ENCODE assay signal across 8 cellular contexts in genomic region chr22:50267591-50268390, GRCh38. TPM values are rescaled to one million over a fixed set of nuclear protein-coding genes. Genes with fewer than 3 reads are reported as not detected.
DNase-seq lines count a peak whose midpoint lies in the region; ATAC-seq and TF ChIP-seq lines count a peak whose summit lies in the region.

No MANE protein-coding gene starts in this region.

- no peak overlapping the region for H3K27ac ChIP-seq in endodermal cell (ENCODE audit: low read depth, low read length)

- H3K4me1 Mint-ChIP-seq in activated CD4-positive, alpha-beta T cell treated with anti-CD3 and anti-CD28 coated beads, Interleukin-2, amount 10 ng/mL, durations not matched to agents 24 days and 14 days = peaks cover 8% of the 10 kb centered on the region
- H3K4me1 Mint-ChIP-seq in endodermal cell (no peaks in the 10 kb centered on the region), neural crest cell (peaks cover 3% of the 10 kb centered on the region)

- no peak overlapping the region for H3K9ac ChIP-seq in endodermal cell (ENCODE audit: extremely low read depth, low read length, poor library complexity, severe bottlenecking)

- no peaks in the 10 kb centered on the region for H3K36me3 ChIP-seq in endodermal cell (ENCODE audit: control insufficient read depth, insufficient read depth, low read length)

- intact Hi-C loops in activated CD4-positive, alpha-beta T cell treated with anti-CD3 and anti-CD28 coated beads, Interleukin-2, amount 10 ng/mL, durations not matched to agents 24 days and 14 days (cut with micrococcal nuclease) = no loop called here

- ATAC-seq in HG03457 (IDR thresholded peaks at IDR 0.05; ENCODE audit: unreplicated experiment) (no peak), HG03442 (IDR thresholded peaks at IDR 0.05; ENCODE audit: unreplicated experiment) (no peak), GM18502 (IDR thresholded peaks at IDR 0.05; ENCODE audit: poor library complexity, unreplicated experiment) (no peak)

- H3K36me3 Mint-ChIP-seq in activated CD4-positive, alpha-beta T cell treated with anti-CD3 and anti-CD28 coated beads, Interleukin-2, amount 10 ng/mL, durations not matched to agents 24 days and 14 days (ENCODE audit: low read depth) = peaks cover 3% of the 10 kb centered on the region
- H3K36me3 Mint-ChIP-seq in endodermal cell (ENCODE audit: low read depth) (no peaks in the 10 kb centered on the region), neural crest cell (ENCODE audit: low read depth) (no peaks in the 10 kb centered on the region)

- peak; percentile 48 for TF ChIP-seq CTCF in GM10266 (IDR thresholded peaks at IDR 0.05; ENCODE audit: control insufficient read depth, insufficient read depth, low read depth, missing control alignments)
- peak; percentile 53 for TF ChIP-seq CTCF in endodermal cell (conservative IDR thresholded peaks at IDR 0.05)
- peak; percentile 39 for TF ChIP-seq CTCF in neural crest cell (conservative IDR thresholded peaks at IDR 0.05)

- WGBS in endodermal cell (ENCODE audit: insufficient coverage in 1 of 2, insufficient read length in 1 of 2), 2 experiments = 53 to 58% methylated on average over 37 to 71 of the region's 75 CpGs

- no peaks in the 10 kb centered on the region for H3K9me3 ChIP-seq in endodermal cell (ENCODE audit: control insufficient read depth, low read length)

- H3K27me3 ChIP-seq in endodermal cell (ENCODE audit: control insufficient read depth, insufficient read depth, low read length, poor library complexity, severe bottlenecking) = peaks cover 44% of the 10 kb centered on the region

- no peaks in the 10 kb centered on the region for H3K9me3 Mint-ChIP-seq in activated CD4-positive, alpha-beta T cell treated with anti-CD3 and anti-CD28 coated beads, Interleukin-2, amount 10 ng/mL, durations not matched to agents 24 days and 14 days
- H3K9me3 Mint-ChIP-seq in endodermal cell = no peaks in the 10 kb centered on the region
- no peaks in the 10 kb centered on the region for H3K9me3 Mint-ChIP-seq in neural crest cell

- peaks cover 5% of the 10 kb centered on the region for H3K4me1 ChIP-seq in endodermal cell (ENCODE audit: control insufficient read depth, insufficient read depth, low read length)

- no peak overlapping the region for H3K4me3 ChIP-seq in endodermal cell (ENCODE audit: low read length)

- H3K27me3 Mint-ChIP-seq in activated CD4-positive, alpha-beta T cell treated with anti-CD3 and anti-CD28 coated beads, Interleukin-2, amount 10 ng/mL, durations not matched to agents 24 days and 14 days = peaks cover 2% of the 10 kb centered on the region
- peaks cover 72% of the 10 kb centered on the region for H3K27me3 Mint-ChIP-seq in endodermal cell (ENCODE audit: insufficient read depth)
- peaks cover 31% of the 10 kb centered on the region for H3K27me3 Mint-ChIP-seq in neural crest cell (ENCODE audit: low read depth)

- DNase-seq in GM10266 (ENCODE audit: extremely low spot score) (peak; percentile 79), endodermal cell (peak; percentile 84), neural crest cell (ENCODE audit: low read depth, low spot score) (no peak), DMS114 treated with DMSO at 0.1 percent for 48 hours (lab: John Stamatoyannopoulos, UW; ENCODE audit: unreplicated experiment) (no peak)
- peak; percentile 88 for DNase-seq in activated CD4-positive, alpha-beta T cell treated with anti-CD3 and anti-CD28 coated beads, Interleukin-2, amount 10 ng/mL, durations not matched to agents 24 days and 14 days

- peak overlapping the region; percentile 50 for H3K4me3 Mint-ChIP-seq in activated CD4-positive, alpha-beta T cell treated with anti-CD3 and anti-CD28 coated beads, Interleukin-2, amount 10 ng/mL, durations not matched to agents 24 days and 14 days
- H3K4me3 Mint-ChIP-seq in endodermal cell = no peak overlapping the region
- peak overlapping the region; percentile 73 for H3K4me3 Mint-ChIP-seq in neural crest cell

- H3K27ac Mint-ChIP-seq in activated CD4-positive, alpha-beta T cell treated with anti-CD3 and anti-CD28 coated beads, Interleukin-2, amount 10 ng/mL, durations not matched to agents 24 days and 14 days = no peak overlapping the region
- H3K27ac Mint-ChIP-seq in endodermal cell = no peak overlapping the region
- H3K27ac Mint-ChIP-seq in neural crest cell (ENCODE audit: unreplicated experiment) = no peak overlapping the region

RNA-seq across cellular contexts. Expression of gene MAPK11, which starts 2.4 kb away (rescaled TPM):
- total RNA-seq in activated CD4-positive, alpha-beta T cell treated with anti-CD3 and anti-CD28 coated beads, Interleukin-2, amount 10 ng/mL, durations not matched to agents 24 days and 14 days = 27.8 and 29.0 TPM in 2 replicates
- total RNA-seq in endodermal cell (under 1 TPM; 0.33 to 0.40 TPM), neural crest cell (15.9 and 16.3 TPM in 2 replicates)
- 8.8 TPM for polyA plus RNA-seq in endodermal cell (2013, experiment 1 of 2)
- polyA plus RNA-seq in endodermal cell (2013, experiment 2 of 2) = 8.3 TPM

RNA-seq across cellular contexts. Expression of gene MAPK12, which starts 6.3 kb away (rescaled TPM):
- total RNA-seq in activated CD4-positive, alpha-beta T cell treated with anti-CD3 and anti-CD28 coated beads, Interleukin-2, amount 10 ng/mL, durations not matched to agents 24 days and 14 days = 20.1 and 21.5 TPM in 2 replicates
- 10 to 100 TPM; 46.5 to 57.0 TPM for total RNA-seq in endodermal cell
- polyA plus RNA-seq in endodermal cell (2013, experiment 1 of 2) = 14.6 TPM
- 13.5 TPM for polyA plus RNA-seq in endodermal cell (2013, experiment 2 of 2)
- total RNA-seq in neural crest cell = 45.1 and 46.5 TPM in 2 replicates

RNA-seq across cellular contexts. Expression of gene HDAC10, which starts 16.7 kb away (rescaled TPM):
- total RNA-seq in activated CD4-positive, alpha-beta T cell treated with anti-CD3 and anti-CD28 coated beads, Interleukin-2, amount 10 ng/mL, durations not matched to agents 24 days and 14 days = 62.2 and 64.6 TPM in 2 replicates
- total RNA-seq in endodermal cell (10 to 100 TPM; 57.2 to 62.8 TPM), neural crest cell (49.9 and 52.9 TPM in 2 replicates)
- 33.2 TPM for polyA plus RNA-seq in endodermal cell (2013, experiment 1 of 2)
- polyA plus RNA-seq in endodermal cell (2013, experiment 2 of 2) = 25.5 TPM

RNA-seq across cellular contexts. Expression of gene TUBGCP6, which starts 23.0 kb away (rescaled TPM):
- 51.1 and 51.7 TPM in 2 replicates for total RNA-seq in activated CD4-positive, alpha-beta T cell treated with anti-CD3 and anti-CD28 coated beads, Interleukin-2, amount 10 ng/mL, durations not matched to agents 24 days and 14 days
- total RNA-seq in endodermal cell = 10 to 100 TPM; 43.7 to 46.0 TPM
- 39.7 TPM for polyA plus RNA-seq in endodermal cell (2013, experiment 1 of 2)
- 35.7 TPM for polyA plus RNA-seq in endodermal cell (2013, experiment 2 of 2)
- total RNA-seq in neural crest cell = 48.8 and 54.4 TPM in 2 replicates

RNA-seq across cellular contexts. Expression of gene PLXNB2, which starts 39.7 kb away (rescaled TPM):
- total RNA-seq in activated CD4-positive, alpha-beta T cell treated with anti-CD3 and anti-CD28 coated beads, Interleukin-2, amount 10 ng/mL, durations not matched to agents 24 days and 14 days = 9.0 and 9.5 TPM in 2 replicates
- total RNA-seq in endodermal cell (10 to 100 TPM; 94.7 to 97.7 TPM), neural crest cell (128 and 130 TPM in 2 replicates)
- 108 TPM for polyA plus RNA-seq in endodermal cell (2013, experiment 1 of 2)
- 109 TPM for polyA plus RNA-seq in endodermal cell (2013, experiment 2 of 2)

Comparison
In these comparisons a context has a peak if more than half of its experiments do, and no peak if none do; other contexts are left out.
1. DNase-seq: peak in GM10266 (single experiment), activated CD4-positive, alpha-beta T cell treated with anti-CD3 and anti-CD28 coated beads, Interleukin-2, amount 10 ng/mL, durations not matched to agents 24 days and 14 days (single experiment) and endodermal cell (single experiment); none in neural crest cell (single experiment) and DMS114 treated with DMSO at 0.1 percent for 48 hours (single experiment).
2. RNA of gene MAPK11, which starts 2.4 kb away (total RNA-seq): 27.8 to 29.0 TPM in activated CD4-positive, alpha-beta T cell treated with anti-CD3 and anti-CD28 coated beads, Interleukin-2, amount 10 ng/mL, durations not matched to agents 24 days and 14 days and 15.9 to 16.3 TPM in neural crest cell; 0.33 to 0.40 TPM in endodermal cell; every median in the first group is over 10 times any median in the second.
3. Peak in every context shown above with its lines, with median percentiles within 50 percentile points of each other: CTCF ChIP-seq.